Comparison of ENCODE assay signal across 1 cellular context in genomic region chr15:95684693-95685115, GRCh38.
TF ChIP-seq lines count a peak whose summit lies in the region.

No MANE protein-coding gene starts in this region.

TF ChIP-seq in K562, 482 proteins besides CTCF, POLR2A, EP300 and RAD21 (continued from another document):
- TF ChIP-seq MGA (IDR thresholded peaks at IDR 0.05) (no peak), DACH1 (IDR thresholded peaks at IDR 0.05; ENCODE audit: partially characterized antibody) (peak; percentile 57), CREB3 (tag; conservative IDR thresholded peaks at IDR 0.05; ENCODE audit: low read depth) (0 out of 2 replicates have a peak, but pooled peaks have one; percentile 48), DPF2 (IDR thresholded peaks at IDR 0.05) (peak; percentile 93), TCF7 (IDR thresholded peaks at IDR 0.05; ENCODE audit: borderline replicate concordance) (peak; percentile 73; the same call in 1 of the 2 replicates)
